24 cellular contexts compared by ENCODE assay signal in genomic region chr3:188404124-188404523, GRCh38.
"Had no signal": no experiment of that assay in that cellular context is flagged by ENCODE, and none has a peak within 500 bp of the region (broad histone marks: within the 10 kb centered on the region; RNA-seq: fewer than 3 reads in every experiment).

No MANE protein-coding gene starts in this region.

- H3K27ac ChIP-seq: brain microvascular endothelial cell, esophagus squamous epithelium, stomach, testis, upper lobe of left lung had no signal

- H3K4me3 Mint-ChIP-seq: central memory CD8-positive, alpha-beta T cell; memory B cell; naive thymus-derived CD8-positive, alpha-beta T cell; T-cell had no signal

- H3K4me1 ChIP-seq: testis had no signal

- H3K9me3 ChIP-seq: esophagus squamous epithelium, stomach, testis, upper lobe of left lung had no signal

- H3K4me3 ChIP-seq: esophagus squamous epithelium, skin epidermis, stomach, testis, upper lobe of left lung had no signal

- H3K27me3 ChIP-seq: brain microvascular endothelial cell, esophagus squamous epithelium, stomach, testis, upper lobe of left lung had no signal

- FAIRE-seq: endothelial cell of umbilical vein had no signal

- H3K27me3 Mint-ChIP-seq: activated naive CD8-positive, alpha-beta T cell treated with anti-CD3 and anti-CD28 coated beads, Interleukin-2, amount 10 ng/mL, durations not matched to agents 7 days and 5 days; central memory CD8-positive, alpha-beta T cell; memory B cell; naive thymus-derived CD8-positive, alpha-beta T cell; T-cell had no signal

- DNase-seq: activated CD4-positive, alpha-beta T cell treated with anti-CD3 and anti-CD28 coated beads, Interleukin-2, amount 50 U/mL, for 4 hours; activated CD4-positive, CD25-positive, alpha-beta regulatory T cell treated with anti-CD3 and anti-CD28 coated beads, Interleukin-2, amount 50 U/mL, for 72 hours; activated gamma-delta T cell; activated naive CD8-positive, alpha-beta T cell treated with anti-CD3 and anti-CD28 coated beads, Interleukin-2, amount 10 ng/mL, durations not matched to agents 7 days and 5 days; activated T-cell treated with anti-CD3 and anti-CD28 coated beads, Interleukin-2, amount 50 U/mL, for 48 hours; anterior cingulate cortex; brain microvascular endothelial cell; cortex of kidney; effector CD4-positive, alpha-beta T cell; esophagus squamous epithelium; hypothalamus; kidney glomerular epithelial cell; left ventricle myocardium superior; naive thymus-derived CD8-positive, alpha-beta T cell; stimulated activated CD4-positive, alpha-beta T cell treated with anti-CD3 and anti-CD28 coated beads, Interleukin-4, amount 100 ng/mL, for 24 hours; stomach; T-cell; T-helper 9 cell; testis; upper lobe of left lung had no signal

- H3K27ac Mint-ChIP-seq: memory B cell, T-cell had no signal

- ATAC-seq: naive thymus-derived CD8-positive, alpha-beta T cell; T-cell had no signal
